ENCODE assay signal across 9 cellular contexts in genomic region chr10:43322321-43322720, GRCh38. TPM values are rescaled to one million over a fixed set of nuclear protein-coding genes. Genes with fewer than 3 reads are reported as not detected.
DNase-seq lines count a peak whose midpoint lies in the region; ATAC-seq, FAIRE-seq and TF ChIP-seq lines count a peak whose summit lies in the region.
"Had no signal": no experiment of that assay in that cellular context is flagged by ENCODE, and none has a peak within 500 bp of the region (broad histone marks: within the 10 kb centered on the region; RNA-seq: fewer than 3 reads in every experiment).

No MANE protein-coding gene starts in this region.

- H3K4me3 ChIP-seq in endocrine pancreas (ENCODE audit: control insufficient read depth, insufficient read depth, low read length) (peak overlapping the region; percentile 25), mucosa of rectum (ENCODE audit: low read length in 2 of 2) (peak overlapping the region; percentile 52 to 67), suprapubic skin (peak overlapping the region; percentile 21), MG63 (no peak overlapping the region), HepG2 (replicated peaks in 1 of 3; ENCODE audit: insufficient read depth in 1 of 3, low read depth in 2 of 3, low read length in 3 of 3) (no peak overlapping the region)

- TF ChIP-seq EP300 in suprapubic skin (IDR thresholded peaks at IDR 0.05) = no peak
- TF ChIP-seq EP300 in HepG2 (IDR thresholded peaks at IDR 0.05; ENCODE audit: low read depth in 2 of 2, low read length in 2 of 2) = no peak
- no peak for TF ChIP-seq EP300 in HepG2 (CRISPR knock-in tag; IDR thresholded peaks at IDR 0.05; ENCODE audit: borderline replicate concordance)

- peak overlapping the region; percentile 54 to 90 for H3K27ac ChIP-seq in mucosa of rectum (ENCODE audit: low read depth in 2 of 2, low read length in 2 of 2)
- no peak overlapping the region for H3K27ac ChIP-seq in suprapubic skin
- no peak overlapping the region for H3K27ac ChIP-seq in HepG2 (ENCODE audit: extremely low read length, insufficient read depth, low read length)

- no peak overlapping the region for H3K4me2 ChIP-seq in HepG2 (ENCODE audit: low read depth, low read length)

- no peak for TF ChIP-seq RAD21 in HepG2 (CRISPR knock-in tag; IDR thresholded peaks at IDR 0.05)

- POLR2A ChIA-PET in HepG2 (lab: Yijun Ruan, JAX) = no interaction called here

- intact Hi-C loops in HepG2 (cut with micrococcal nuclease; ENCODE audit: unreplicated experiment) = no loop called here

- TF ChIP-seq CTCF in suprapubic skin (IDR thresholded peaks at IDR 0.05) (no peak), HepG2 (CRISPR knock-in tag; IDR thresholded peaks at IDR 0.05) (no peak)

- no peaks in the 10 kb centered on the region for H3K9me3 ChIP-seq in endocrine pancreas (ENCODE audit: control insufficient read depth, low read length)
- H3K9me3 ChIP-seq in mucosa of rectum (ENCODE audit: control insufficient read depth in 2 of 2, low read length in 2 of 2) = no peaks in the 10 kb centered on the region
- H3K9me3 ChIP-seq in suprapubic skin = no peaks in the 10 kb centered on the region
- no peaks in the 10 kb centered on the region for H3K9me3 ChIP-seq in MG63
- no peaks in the 10 kb centered on the region for H3K9me3 ChIP-seq in HepG2 (ENCODE audit: low read length)

- H4K20me1 ChIP-seq in HepG2 (ENCODE audit: insufficient read depth, low read length) = no peaks in the 10 kb centered on the region

- H3K36me3 ChIP-seq in endocrine pancreas (ENCODE audit: control insufficient read depth, insufficient read depth, low read length) (no peaks in the 10 kb centered on the region), mucosa of rectum (ENCODE audit: control insufficient read depth in 2 of 2, insufficient read depth in 2 of 2, low read length in 2 of 2) (no peaks in the 10 kb centered on the region), suprapubic skin (no peaks in the 10 kb centered on the region), MG63 (no peaks in the 10 kb centered on the region), HepG2 (replicated peaks in 1 of 2; ENCODE audit: control insufficient read depth in 1 of 2, insufficient read depth in 2 of 2, low read length in 2 of 2) (no peaks in the 10 kb centered on the region)

- WGBS in suprapubic skin = 45% methylated on average over 13 of the region's 13 CpGs
- WGBS in HepG2 (ENCODE audit: low lambda C conversion rate) = 81% methylated on average over 13 of the region's 13 CpGs

- TF ChIP-seq POLR2A in suprapubic skin (IDR thresholded peaks at IDR 0.05) = no peak
- no peak for TF ChIP-seq POLR2A in HepG2 (IDR thresholded peaks at IDR 0.05; ENCODE audit: insufficient read depth in 1 of 2, low read depth in 2 of 2, low read length in 2 of 2)

- H3K9ac ChIP-seq in endocrine pancreas (ENCODE audit: control insufficient read depth, insufficient read depth, low read length) = no peak overlapping the region
- peak overlapping the region; percentile 20 to 47 for H3K9ac ChIP-seq in mucosa of rectum (ENCODE audit: low read depth in 1 of 2, low read length in 2 of 2)
- no peak overlapping the region for H3K9ac ChIP-seq in HepG2 (ENCODE audit: insufficient read depth, low read depth, low read length)

- CTCF ChIA-PET in HepG2 (lab: Yijun Ruan, JAX; ENCODE audit: low intra/inter-chr PET ratio, low total read pairs) = no interaction called here

- DNase-seq in NCI-H146 (lab: John Stamatoyannopoulos, UW) = peak; percentile 26
- no peak for DNase-seq in NCI-H146 treated with DMSO at 0.1 percent for 48 hours (lab: John Stamatoyannopoulos, UW; ENCODE audit: unreplicated experiment)
- no peak for DNase-seq in suprapubic skin (ENCODE audit: low spot score in 2 of 2)
- no peak for DNase-seq in MG63
- no peak for DNase-seq in HepG2 (ENCODE audit: low spot score)
- no peak for DNase-seq in NCI-H82 treated with DMSO at 0.1 percent for 48 hours (lab: John Stamatoyannopoulos, UW; ENCODE audit: unreplicated experiment)

- no peak for ATAC-seq in HepG2

- H2AFZ ChIP-seq in HepG2 (ENCODE audit: low read length) = no peak overlapping the region

- no peaks in the 10 kb centered on the region for H3K79me2 ChIP-seq in HepG2 (ENCODE audit: insufficient read depth, low read length)

- H3K27me3 ChIP-seq in endocrine pancreas (ENCODE audit: control insufficient read depth, insufficient read depth, low read length) (no peaks in the 10 kb centered on the region), mucosa of rectum (ENCODE audit: control insufficient read depth in 2 of 2, insufficient read depth in 2 of 2, low read length in 2 of 2) (no peaks in the 10 kb centered on the region), suprapubic skin (peaks cover 15% of the 10 kb centered on the region), MG63 (no peaks in the 10 kb centered on the region), HepG2 (ENCODE audit: control insufficient read depth in 1 of 2, insufficient read depth in 2 of 2, low read length in 2 of 2) (peaks cover 1 to 18% of the 10 kb centered on the region in 2 experiments; a peak in 3 of 5 replicates)

- H3K4me1 ChIP-seq in endocrine pancreas (ENCODE audit: control insufficient read depth, insufficient read depth, low read length) (no peaks in the 10 kb centered on the region), mucosa of rectum (ENCODE audit: control insufficient read depth in 2 of 2, insufficient read depth in 2 of 2, low read length in 2 of 2) (peaks cover 2 to 7% of the 10 kb centered on the region in 2 donors), suprapubic skin (peaks cover 6% of the 10 kb centered on the region), HepG2 (ENCODE audit: insufficient read depth, low read length) (peaks cover 15% of the 10 kb centered on the region)

- in situ Hi-C loops in HepG2 (cut with HindIII; ENCODE audit: extremely low pct_ligation_motif_present, low pct_unique_long_range_greater_than_20kb) = no loop called here

- no peak for FAIRE-seq in HepG2 (lab: Jason Lieb, UNC)

- BruUV-seq in HepG2 (replicated peaks; lab: Mats Ljungman, UMichigan) = no TSS peak

TF ChIP-seq in HepG2, 621 proteins besides CTCF, POLR2A, EP300 and RAD21 (continues in another document):
- TF ChIP-seq ZNF766 (CRISPR knock-in tag; IDR thresholded peaks at IDR 0.05; ENCODE audit: borderline replicate concordance) (no peak), EHMT2 (IDR thresholded peaks at IDR 0.05; ENCODE audit: borderline replicate concordance, low read depth, low read length) (no peak), YEATS4 (CRISPR knock-in tag; IDR thresholded peaks at IDR 0.05; ENCODE audit: borderline replicate concordance) (no peak), LCORL (IDR thresholded peaks at IDR 0.05) (no peak), LCORL (CRISPR knock-in tag; IDR thresholded peaks at IDR 0.05) (no peak), RNF2 (conservative IDR thresholded peaks at IDR 0.05; ENCODE audit: low read depth) (no peak)

RNA-seq across cellular contexts. Expression of gene FXYD4, which starts 49.1 kb away (rescaled TPM):
- total RNA-seq in suprapubic skin (not detected), HepG2 (2016; rRNA removed; fragmentation: Illumina TruSeq; extraction: Trizol) (not detected in 2 replicates)
- total RNA-seq in MG63 (2014; rRNA removed; shearing (Covaris generic); ENCODE audit: low replicate concordance) = not detected in 2 replicates
- total RNA-seq in HepG2 (2016; cell fraction: cytosol; rRNA removed; fragmentation: Illumina TruSeq; extraction: Trizol; ENCODE audit: low read depth) = not detected in 2 replicates
- total RNA-seq in HepG2 (2016; cell fraction: insoluble cytoplasmic fraction; rRNA removed; fragmentation: Illumina TruSeq; extraction: Trizol) = not detected in 2 replicates
- total RNA-seq in HepG2 (2016; cell fraction: membrane; rRNA removed; fragmentation: Illumina TruSeq; extraction: Trizol) = not detected in 2 replicates
- not detected in 2 replicates for total RNA-seq in HepG2 (2016; cell fraction: nucleus; rRNA removed; fragmentation: Illumina TruSeq; extraction: Trizol)
- polyA plus RNA-seq in HepG2 (2011; rRNA removed) = not detected in 2 replicates
- polyA plus RNA-seq in HepG2 (2011; cell fraction: cytosol; rRNA removed) = not detected in 2 replicates
- not detected in 2 replicates for polyA plus RNA-seq in HepG2 (2011; cell fraction: nucleus; rRNA removed)
- not detected in 2 replicates for polyA plus RNA-seq in HepG2 (2012)
- polyA plus RNA-seq in HepG2 (2016; cell fraction: cytosol; fragmentation: Illumina TruSeq; extraction: Trizol; ENCODE audit: low read depth) = not detected in 2 replicates
- not detected in 2 replicates for polyA plus RNA-seq in HepG2 (2016; cell fraction: insoluble cytoplasmic fraction; fragmentation: Illumina TruSeq; extraction: Trizol; ENCODE audit: low read depth)
- polyA plus RNA-seq in HepG2 (2016; cell fraction: membrane; fragmentation: Illumina TruSeq; extraction: Trizol; ENCODE audit: low read depth) = not detected in 2 replicates
- not detected in 2 replicates for polyA plus RNA-seq in HepG2 (2016; cell fraction: nucleus; fragmentation: Illumina TruSeq; extraction: Trizol; ENCODE audit: insufficient read depth, low read depth)
- polyA minus RNA-seq in HepG2 (2011; rRNA and poly(A)+ RNA removed; ENCODE audit: low replicate concordance) = 0.21 TPM in 1 of 2 replicates, not detected in the other
- polyA minus RNA-seq in HepG2 (2011; cell fraction: cytosol; rRNA and poly(A)+ RNA removed) = not detected in 2 replicates
- polyA minus RNA-seq in HepG2 (2011; cell fraction: nucleus; rRNA and poly(A)+ RNA removed) = not detected in 2 replicates
- total RNA-seq: glomerular endothelial cell had no signal

RNA-seq across cellular contexts. Expression of gene RASGEF1A, which starts 55.5 kb away (rescaled TPM):
- total RNA-seq in suprapubic skin (1 to 10 TPM in 1 of 4 donors, under 1 TPM in 3; 0.59 to 2.6 (median 0.79) TPM), HepG2 (2016; rRNA removed; fragmentation: Illumina TruSeq; extraction: Trizol) (0.20 and 0.39 TPM in 2 replicates)
- total RNA-seq in MG63 (2014; rRNA removed; shearing (Covaris generic); ENCODE audit: low replicate concordance) = 0.30 TPM in 1 of 2 replicates, not detected in the other
- total RNA-seq in HepG2 (2016; cell fraction: cytosol; rRNA removed; fragmentation: Illumina TruSeq; extraction: Trizol; ENCODE audit: low read depth) = 0.61 TPM in 1 of 2 replicates, not detected in the other
- total RNA-seq in HepG2 (2016; cell fraction: insoluble cytoplasmic fraction; rRNA removed; fragmentation: Illumina TruSeq; extraction: Trizol) = 0.11 and 0.51 TPM in 2 replicates
- 0.28 and 0.45 TPM in 2 replicates for total RNA-seq in HepG2 (2016; cell fraction: membrane; rRNA removed; fragmentation: Illumina TruSeq; extraction: Trizol)
- 0.31 TPM in 1 of 2 replicates, not detected in the other for total RNA-seq in HepG2 (2016; cell fraction: nucleus; rRNA removed; fragmentation: Illumina TruSeq; extraction: Trizol)
- polyA plus RNA-seq in HepG2 (2011; rRNA removed) = 0.14 and 0.41 TPM in 2 replicates
- polyA plus RNA-seq in HepG2 (2011; cell fraction: cytosol; rRNA removed) = 0.23 and 0.33 TPM in 2 replicates
- 0.34 and 0.90 TPM in 2 replicates for polyA plus RNA-seq in HepG2 (2011; cell fraction: nucleus; rRNA removed)
- polyA plus RNA-seq in HepG2 (2012) = 0.04 and 0.09 TPM in 2 replicates
- polyA plus RNA-seq in HepG2 (2016; cell fraction: cytosol; fragmentation: Illumina TruSeq; extraction: Trizol; ENCODE audit: low read depth) = 0.08 and 0.25 TPM in 2 replicates
- polyA plus RNA-seq in HepG2 (2016; cell fraction: insoluble cytoplasmic fraction; fragmentation: Illumina TruSeq; extraction: Trizol; ENCODE audit: low read depth) = 0.42 and 0.59 TPM in 2 replicates
- 0.24 and 0.30 TPM in 2 replicates for polyA plus RNA-seq in HepG2 (2016; cell fraction: membrane; fragmentation: Illumina TruSeq; extraction: Trizol; ENCODE audit: low read depth)
- polyA plus RNA-seq in HepG2 (2016; cell fraction: nucleus; fragmentation: Illumina TruSeq; extraction: Trizol; ENCODE audit: insufficient read depth, low read depth) = 0.36 and 0.65 TPM in 2 replicates
- polyA minus RNA-seq in HepG2 (2011; rRNA and poly(A)+ RNA removed; ENCODE audit: low replicate concordance) = 0.10 and 0.72 TPM in 2 replicates
- polyA minus RNA-seq in HepG2 (2011; cell fraction: cytosol; rRNA and poly(A)+ RNA removed) = not detected in 2 replicates
- polyA minus RNA-seq in HepG2 (2011; cell fraction: nucleus; rRNA and poly(A)+ RNA removed) = 0.75 TPM in 1 of 2 replicates, not detected in the other

Comparison
In these comparisons a context has a peak if more than half of its experiments do, and no peak if none do; other contexts are left out.
1. H3K4me3 ChIP-seq: peak in endocrine pancreas (single experiment), mucosa of rectum (2 of 2) and suprapubic skin (single experiment); none in MG63 (single experiment) and HepG2 (0 of 3).
2. H3K9ac ChIP-seq: peak in mucosa of rectum (2 of 2); none in endocrine pancreas (single experiment) and HepG2 (single experiment).
3. H3K27ac ChIP-seq: peak in mucosa of rectum (2 of 2); none in suprapubic skin (single experiment) and HepG2 (single experiment).